Comparison of ENCODE assay signal across 23 cellular contexts in genomic region chr6:73362358-73362757, GRCh38. TPM values are rescaled to one million over a fixed set of nuclear protein-coding genes. Genes with fewer than 3 reads are reported as not detected.
DNase-seq lines count a peak whose midpoint lies in the region; ATAC-seq, FAIRE-seq and TF ChIP-seq lines count a peak whose summit lies in the region.
"Had no signal": no experiment of that assay in that cellular context is flagged by ENCODE, and none has a peak within 500 bp of the region (broad histone marks: within the 10 kb centered on the region; RNA-seq: fewer than 3 reads in every experiment).

Gene KHDC3L (plus strand): TSS chr6:73362658. CDS start chr6:73362730, 72 bp downstream.

- intact Hi-C loops in K562 (cut with micrococcal nuclease) = no loop called here

- BruUV-seq in K562 (replicated peaks; lab: Mats Ljungman, UMichigan) = no TSS peak

- peaks cover 0 to 12% of the 10 kb centered on the region in 2 experiments; a peak in 1 of 5 replicates for H3K4me1 ChIP-seq in K562 (replicated peaks in 1 of 2; ENCODE audit: control insufficient read depth in 2 of 2, insufficient read depth in 2 of 2, low read length in 2 of 2)
- H3K4me1 ChIP-seq in osteoblast (ENCODE audit: insufficient read depth, low read length) = no peaks in the 10 kb centered on the region
- H3K4me1 ChIP-seq: BE2C had no signal

- H3K4me2 ChIP-seq in K562 (ENCODE audit: insufficient read depth, low read length) (no peak within 1 kb of the TSS), osteoblast (ENCODE audit: insufficient read depth, low read length) (no peak within 1 kb of the TSS)

- DNase-seq in H7 (peak; percentile 46), K562 (ENCODE audit: extremely low read depth in 1 of 4, low spot score in 3 of 4) (no peak), mesenteric fat pad (ENCODE audit: low spot score) (peak; percentile 35), osteoblast (ENCODE audit: insufficient read length, low spot score, missing footprints) (no peak), epidermal melanocyte (ENCODE audit: insufficient read length, low spot score) (no peak)
- DNase-seq: ACHN; BE2C; C1 segment of cervical spinal cord; CD4-positive, CD25-positive, alpha-beta regulatory T cell; CD8-positive, alpha-beta memory T cell; COR-L47; DMS 273 treated with DMSO at 0.1 percent for 48 hours; DMS53; DND-41; EL; GOT3; HCEC 1CT had no signal

- CTCF ChIA-PET in K562 (lab: Yijun Ruan, JAX; ENCODE audit: low intra/inter-chr PET ratio) = no interaction called here

- in situ Hi-C loops in K562 (cut with MboI) = no loop called here

- no peaks in the 10 kb centered on the region for H3K79me2 ChIP-seq in K562 (ENCODE audit: control insufficient read depth, insufficient read depth, low read length)
- H3K79me2 ChIP-seq in osteoblast (ENCODE audit: insufficient read depth, low read length) = no peaks in the 10 kb centered on the region

- FAIRE-seq in K562 (lab: Jason Lieb, UNC) = no peak
- FAIRE-seq: A204.1, G401.6, GM12891, GM19239 had no signal

- TF ChIP-seq RAD21 in K562 (CRISPR knock-in tag; conservative IDR thresholded peaks at IDR 0.05 in 1 of 2, IDR thresholded peaks at IDR 0.05 in 1 of 2) = no peak

- H4K20me1 ChIP-seq in K562 (replicated peaks; ENCODE audit: control insufficient read depth, insufficient read depth, low read length) = no peaks in the 10 kb centered on the region
- no peaks in the 10 kb centered on the region for H4K20me1 ChIP-seq in osteoblast (ENCODE audit: insufficient read depth, low read length)

- ATAC-seq in K562 = 0 out of 3 replicates have a peak, but pooled peaks have one; percentile 14
- ATAC-seq in GM21723 (IDR thresholded peaks at IDR 0.05; ENCODE audit: unreplicated experiment) = no peak

- no peak for TF ChIP-seq EP300 in K562 (IDR thresholded peaks at IDR 0.05; ENCODE audit: low read length)

- H2AFZ ChIP-seq in K562 (ENCODE audit: low read depth, low read length) (0 out of 2 replicates have a peak within 1 kb of the TSS, but pooled peaks have one; percentile 9), osteoblast (ENCODE audit: low read length) (no peak within 1 kb of the TSS)

- H3K4me3 ChIP-seq in H7 (ENCODE audit: insufficient read depth, low read depth, low read length) = no peak within 1 kb of the TSS
- H3K4me3 ChIP-seq in K562 = no peak within 1 kb of the TSS
- no peak within 1 kb of the TSS for H3K4me3 ChIP-seq in osteoblast (ENCODE audit: insufficient read depth, low read length)

- H3K9me3 ChIP-seq in K562 (replicated peaks; ENCODE audit: control insufficient read depth, insufficient read depth, low read depth, low read length) (no peaks in the 10 kb centered on the region), osteoblast (ENCODE audit: low read depth, low read length) (no peaks in the 10 kb centered on the region)
- H3K9me3 ChIP-seq: BE2C had no signal

- no peaks in the 10 kb centered on the region for H3K9me1 ChIP-seq in K562 (ENCODE audit: control insufficient read depth, insufficient read depth, low read length)

- no peak within 1 kb of the TSS for H3K9ac ChIP-seq in K562 (ENCODE audit: insufficient read depth in 1 of 2, low read depth in 2 of 2, low read length in 2 of 2)

- POLR2A ChIA-PET in K562 (lab: Yijun Ruan, JAX) = no interaction called here

- no peaks in the 10 kb centered on the region for H3K27me3 ChIP-seq in H7 (ENCODE audit: control insufficient read depth, insufficient read depth, low read length)
- peaks cover 0 to 15% of the 10 kb centered on the region in 2 experiments; a peak in 3 of 5 replicates for H3K27me3 ChIP-seq in K562 (ENCODE audit: control insufficient read depth in 2 of 2, insufficient read depth in 2 of 2, low read length in 2 of 2)
- no peaks in the 10 kb centered on the region for H3K27me3 ChIP-seq in osteoblast (ENCODE audit: insufficient read depth, low read length)
- H3K27me3 ChIP-seq: BE2C had no signal

- WGBS in K562 (ENCODE audit: insufficient coverage, low coverage, missing lambda C conversion rate) = 41% methylated on average over 22 of the region's 23 CpGs

- H3K27ac ChIP-seq in K562 (ENCODE audit: extremely low read depth, low read depth, low read length) = no peak within 1 kb of the TSS
- no peak within 1 kb of the TSS for H3K27ac ChIP-seq in osteoblast (ENCODE audit: low read depth, low read length)

- TF ChIP-seq POLR2A in K562 (conservative IDR thresholded peaks at IDR 0.05) = no peak

- TF ChIP-seq CTCF in K562 (IDR thresholded peaks at IDR 0.05 in 2 of 3, conservative IDR thresholded peaks at IDR 0.05 in 1 of 3; ENCODE audit: insufficient read depth in 2 of 3, low read depth in 1 of 3, low read length in 3 of 3) (no peak), osteoblast (IDR thresholded peaks at IDR 0.05; ENCODE audit: extremely low read depth, low read depth, low read length) (no peak)

- H3K36me3 ChIP-seq in H7 (replicated peaks; ENCODE audit: control insufficient read depth, insufficient read depth, low read length) = no peaks in the 10 kb centered on the region
- H3K36me3 ChIP-seq in K562 (ENCODE audit: control insufficient read depth, insufficient read depth, low read length) = no peaks in the 10 kb centered on the region
- H3K36me3 ChIP-seq in osteoblast (ENCODE audit: insufficient read depth, low read length) = no peaks in the 10 kb centered on the region
- H3K36me3 ChIP-seq: BE2C had no signal

TF ChIP-seq in K562, 482 proteins besides CTCF, POLR2A, EP300 and RAD21:
- no peak for TF ChIP-seq GTF2B (IDR thresholded peaks at IDR 0.05; ENCODE audit: extremely low read depth, insufficient read length)
- TF ChIP-seq GATAD2A (IDR thresholded peaks at IDR 0.05) = no peak
- TF ChIP-seq CBX2 (IDR thresholded peaks at IDR 0.05; ENCODE audit: insufficient read depth, low read length, poor library complexity, severe bottlenecking) = no peak
- no peak for TF ChIP-seq RCOR1 (IDR thresholded peaks at IDR 0.05; ENCODE audit: borderline replicate concordance in 1 of 2, low read depth in 2 of 2, low read length in 2 of 2)
- TF ChIP-seq THRAP3 (IDR thresholded peaks at IDR 0.05; ENCODE audit: borderline replicate concordance) = no peak
- TF ChIP-seq ZNF224 (CRISPR knock-in tag; IDR thresholded peaks at IDR 0.05) = no peak
- TF ChIP-seq ZBTB9 (CRISPR knock-in tag; IDR thresholded peaks at IDR 0.05) = no peak

RNA-seq across cellular contexts. Expression of gene KHDC3L, which starts in this region (rescaled TPM):
- 0.87 TPM in 1 of 2 replicates, not detected in the other for total RNA-seq in H7 (2014; rRNA removed; shearing (Covaris generic))
- not detected in 2 replicates for total RNA-seq in K562 (2011; cell fraction: chromatin; rRNA removed; ENCODE audit: low replicate concordance)
- not detected in 2 replicates for total RNA-seq in K562 (2011; cell fraction: nucleolus; rRNA removed)
- total RNA-seq in K562 (2011; cell fraction: nucleoplasm; rRNA removed) = not detected in 2 replicates
- total RNA-seq in K562 (2014; rRNA removed) = not detected in 2 replicates
- not detected in 2 replicates for total RNA-seq in K562 (2014; rRNA removed; fragmentation: Illumina TruSeq; extraction: Trizol)
- total RNA-seq in K562 (2015; rRNA removed; fragmentation: Illumina TruSeq; extraction: Trizol) = not detected in 2 replicates
- not detected in 2 replicates for total RNA-seq in K562 (2021)
- not detected in 2 replicates for polyA plus RNA-seq in K562 (2011; rRNA removed)
- not detected in 2 replicates for polyA plus RNA-seq in K562 (2011; cell fraction: cytosol; rRNA removed)
- polyA plus RNA-seq in K562 (2011; cell fraction: nucleus; rRNA removed) = not detected in 2 replicates
- polyA plus RNA-seq in K562 (2012) = not detected in 2 replicates
- not detected in 2 replicates for polyA plus RNA-seq in K562 (2014; fragmentation: Illumina TruSeq; extraction: Trizol)
- not detected for polyA plus RNA-seq in K562 (2014; fragmentation: Nextera tagmentation; extraction: Ambion mirVana)
- not detected in 2 replicates for polyA plus RNA-seq in K562 (2014; rRNA removed)
- polyA minus RNA-seq in K562 (2011; rRNA and poly(A)+ RNA removed) = not detected in 2 replicates
- not detected in 2 replicates for polyA minus RNA-seq in K562 (2011; cell fraction: cytosol; rRNA and poly(A)+ RNA removed)
- polyA minus RNA-seq in K562 (2011; cell fraction: nucleus; rRNA and poly(A)+ RNA removed) = not detected in 2 replicates
- not detected for total RNA-seq in mesenteric fat pad
- not detected in 2 replicates for total RNA-seq in osteoblast
- total RNA-seq: CD4-positive, CD25-positive, alpha-beta regulatory T cell; CD8-positive, alpha-beta memory T cell; HT-29 had no signal
- polyA plus RNA-seq: CD4-positive, CD25-positive, alpha-beta regulatory T cell; CD8-positive, alpha-beta memory T cell had no signal

Comparison
In these comparisons a context has a peak if more than half of its experiments do, and no peak if none do; other contexts are left out.
1. Peak in DNase-seq in H7; RNA of the gene not detected or under 1 TPM.
2. Peak in ATAC-seq in K562; RNA of the gene not detected or under 1 TPM.
3. Peak in DNase-seq in mesenteric fat pad; RNA of the gene not detected or under 1 TPM.